1 cellular context compared by ENCODE assay signal in the genomic region with DNA sequence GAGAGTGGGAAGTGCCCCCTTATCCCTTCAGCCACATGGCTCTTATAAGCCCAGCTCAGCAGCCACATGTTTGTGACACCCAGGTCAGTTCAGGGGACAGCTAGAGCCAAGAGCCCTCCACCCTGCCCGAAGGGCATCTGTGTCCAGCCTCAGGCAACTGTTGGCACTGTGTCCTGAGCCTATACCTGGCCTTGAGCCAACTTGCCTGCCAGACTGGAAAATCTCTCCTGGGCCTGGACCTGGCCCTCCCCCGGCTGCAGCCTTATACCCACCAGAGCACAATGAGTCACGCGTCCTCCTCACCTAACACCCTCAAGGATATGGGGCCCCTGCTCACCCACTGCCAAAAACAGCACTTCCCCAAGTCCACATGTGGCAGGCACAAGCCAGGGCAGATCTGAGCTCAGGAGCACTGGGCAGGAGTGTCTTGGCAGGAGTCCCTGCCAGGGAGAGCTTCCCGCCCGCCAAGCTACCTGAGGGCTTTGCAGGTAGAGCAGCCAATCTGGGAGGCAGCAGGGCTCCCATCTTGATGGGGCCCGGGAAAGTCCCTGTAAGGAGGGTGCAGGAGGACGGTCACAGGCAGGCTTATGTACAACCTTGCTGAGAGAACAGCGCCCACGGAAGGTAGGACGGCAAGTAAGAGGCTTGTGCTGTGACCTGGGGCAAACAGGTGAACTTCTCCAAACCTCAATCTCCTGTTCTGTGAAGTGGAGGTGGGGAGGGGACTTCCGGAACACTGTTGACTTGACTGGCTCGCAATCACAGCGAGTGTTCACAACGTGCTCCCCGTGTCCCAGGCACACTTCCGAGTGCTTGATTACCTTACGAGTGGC.
A peak's percentile ranks its signal among the peaks of the same experiment; 100 is the strongest.
TF ChIP-seq lines count a peak whose summit lies in the region.

No MANE protein-coding gene starts in this region.

TF ChIP-seq in K562, 482 proteins besides CTCF, POLR2A, EP300 and RAD21 (continues in another document):
- TF ChIP-seq HMGN3 (IDR thresholded peaks at IDR 0.05; ENCODE audit: borderline replicate concordance, extremely low read depth, insufficient read length, low read depth, low read length) (no peak), NFIX (CRISPR knock-in tag; IDR thresholded peaks at IDR 0.05; ENCODE audit: low read depth) (peak; percentile 43; the same call in 1 of the 2 replicates), TRIM24 (IDR thresholded peaks at IDR 0.05) (no peak), ZNF121 (CRISPR knock-in tag; conservative IDR thresholded peaks at IDR 0.05) (no peak), POLR2G (IDR thresholded peaks at IDR 0.05; ENCODE audit: low read depth, low read length) (no peak), NEUROD1 (IDR thresholded peaks at IDR 0.05; ENCODE audit: borderline replicate concordance, low read depth, low read length, partially characterized antibody) (no peak), JUND (IDR thresholded peaks at IDR 0.05; ENCODE audit: borderline replicate concordance, low read depth, low read length) (peak; percentile 50; the same call in 1 of the 2 replicates), JUND (tag; IDR thresholded peaks at IDR 0.05; ENCODE audit: borderline replicate concordance, low read depth, low read length) (0 out of 3 replicates have a peak, but pooled peaks have one; percentile 31), MAZ (CRISPR knock-in tag; conservative IDR thresholded peaks at IDR 0.05 in 1 of 2, IDR thresholded peaks at IDR 0.05 in 1 of 2) (0 out of 4 replicates have a peak, but pooled peaks of 1 of the 2 experiments have one; percentile 22), NFIC (IDR thresholded peaks at IDR 0.05) (peak; percentile 97), SLC30A9 (CRISPR knock-in tag; IDR thresholded peaks at IDR 0.05) (no peak), HNRNPL (IDR thresholded peaks at IDR 0.05; ENCODE audit: low read depth, low read length) (no peak), SMARCE1 (IDR thresholded peaks at IDR 0.05) (0 out of 2 replicates have a peak, but pooled peaks have one; percentile 29), DPF2 (IDR thresholded peaks at IDR 0.05) (peak; percentile 29; the same call in 1 of the 2 replicates), PHB2 (IDR thresholded peaks at IDR 0.05; ENCODE audit: low read depth) (no peak), IRF2 (CRISPR knock-in tag; IDR thresholded peaks at IDR 0.05) (no peak), MCM3 (IDR thresholded peaks at IDR 0.05) (no peak), PRPF4 (IDR thresholded peaks at IDR 0.05; ENCODE audit: insufficient read depth, low read depth, low read length, poor library complexity, severe bottlenecking) (no peak), TAF15 (IDR thresholded peaks at IDR 0.05; ENCODE audit: low read depth, low read length) (no peak), TOE1 (IDR thresholded peaks at IDR 0.05; ENCODE audit: borderline replicate concordance) (no peak), TOE1 (CRISPR knock-in tag; IDR thresholded peaks at IDR 0.05; ENCODE audit: borderline replicate concordance, low read depth) (no peak), JUN (IDR thresholded peaks at IDR 0.05; ENCODE audit: borderline replicate concordance, low read depth, low read length) (peak; percentile 45; the same call in 1 of the 2 replicates), JUN (CRISPR knock-in tag; IDR thresholded peaks at IDR 0.05; ENCODE audit: borderline replicate concordance) (no peak), ZNF124 (CRISPR knock-in tag; IDR thresholded peaks at IDR 0.05) (no peak), BMI1 (IDR thresholded peaks at IDR 0.05; ENCODE audit: low read length) (no peak), NFE2L1 (tag; IDR thresholded peaks at IDR 0.05; ENCODE audit: borderline replicate concordance, low read depth) (no peak), GABPA (tag; conservative IDR thresholded peaks at IDR 0.05; ENCODE audit: low read depth) (no peak), KLF6 (CRISPR knock-in tag; IDR thresholded peaks at IDR 0.05; ENCODE audit: borderline replicate concordance) (no peak), RBM17 (IDR thresholded peaks at IDR 0.05; ENCODE audit: borderline replicate concordance, low read depth, low read length) (no peak), TAF7 (tag; IDR thresholded peaks at IDR 0.05) (no peak), STAG1 (CRISPR knock-in tag; IDR thresholded peaks at IDR 0.05; ENCODE audit: borderline replicate concordance) (no peak), HDAC8 (tag; IDR thresholded peaks at IDR 0.05) (no peak), SIN3A (IDR thresholded peaks at IDR 0.05; ENCODE audit: borderline replicate concordance in 2 of 2, control insufficient read depth in 1 of 2, low read depth in 2 of 2, low read length in 2 of 2) (no peak), FOSL1 (tag; conservative IDR thresholded peaks at IDR 0.05) (peak; percentile 66), NFE2 (IDR thresholded peaks at IDR 0.05; ENCODE audit: low read depth) (no peak), ASH1L (IDR thresholded peaks at IDR 0.05; ENCODE audit: borderline replicate concordance, low read depth, partially characterized antibody) (no peak), ZNF408 (CRISPR knock-in tag; IDR thresholded peaks at IDR 0.05; ENCODE audit: low read depth) (no peak), ZBTB1 (CRISPR knock-in tag; IDR thresholded peaks at IDR 0.05; ENCODE audit: borderline replicate concordance, low read depth) (no peak), FOS (IDR thresholded peaks at IDR 0.05; ENCODE audit: extremely low read depth, insufficient read length) (no peak), ZNF324 (CRISPR knock-in tag; IDR thresholded peaks at IDR 0.05) (no peak)
- TF ChIP-seq, protein P1, sequence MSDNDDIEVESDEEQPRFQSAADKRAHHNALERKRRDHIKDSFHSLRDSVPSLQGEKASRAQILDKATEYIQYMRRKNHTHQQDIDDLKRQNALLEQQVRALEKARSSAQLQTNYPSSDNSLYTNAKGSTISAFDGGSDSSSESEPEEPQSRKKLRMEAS (CRISPR knock-in tag; IDR thresholded peaks at IDR 0.05): peak; percentile 51
- TF ChIP-seq, protein P2, sequence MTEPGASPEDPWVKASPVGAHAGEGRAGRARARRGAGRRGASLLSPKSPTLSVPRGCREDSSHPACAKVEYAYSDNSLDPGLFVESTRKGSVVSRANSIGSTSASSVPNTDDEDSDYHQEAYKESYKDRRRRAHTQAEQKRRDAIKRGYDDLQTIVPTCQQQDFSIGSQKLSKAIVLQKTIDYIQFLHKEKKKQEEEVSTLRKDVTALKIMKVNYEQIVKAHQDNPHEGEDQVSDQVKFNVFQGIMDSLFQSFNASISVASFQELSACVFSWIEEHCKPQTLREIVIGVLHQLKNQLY (CRISPR knock-in tag; conservative IDR thresholded peaks at IDR 0.05): no peak
- TF ChIP-seq, protein P3, sequence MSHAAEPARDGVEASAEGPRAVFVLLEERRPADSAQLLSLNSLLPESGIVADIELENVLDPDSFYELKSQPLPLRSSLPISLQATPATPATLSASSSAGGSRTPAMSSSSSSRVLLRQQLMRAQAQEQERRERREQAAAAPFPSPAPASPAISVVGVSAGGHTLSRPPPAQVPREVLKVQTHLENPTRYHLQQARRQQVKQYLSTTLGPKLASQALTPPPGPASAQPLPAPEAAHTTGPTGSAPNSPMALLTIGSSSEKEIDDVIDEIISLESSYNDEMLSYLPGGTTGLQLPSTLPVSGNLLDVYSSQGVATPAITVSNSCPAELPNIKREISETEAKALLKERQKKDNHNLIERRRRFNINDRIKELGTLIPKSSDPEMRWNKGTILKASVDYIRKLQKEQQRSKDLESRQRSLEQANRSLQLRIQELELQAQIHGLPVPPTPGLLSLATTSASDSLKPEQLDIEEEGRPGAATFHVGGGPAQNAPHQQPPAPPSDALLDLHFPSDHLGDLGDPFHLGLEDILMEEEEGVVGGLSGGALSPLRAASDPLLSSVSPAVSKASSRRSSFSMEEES (CRISPR knock-in tag; IDR thresholded peaks at IDR 0.05): no peak
- TF ChIP-seq, protein P4, sequence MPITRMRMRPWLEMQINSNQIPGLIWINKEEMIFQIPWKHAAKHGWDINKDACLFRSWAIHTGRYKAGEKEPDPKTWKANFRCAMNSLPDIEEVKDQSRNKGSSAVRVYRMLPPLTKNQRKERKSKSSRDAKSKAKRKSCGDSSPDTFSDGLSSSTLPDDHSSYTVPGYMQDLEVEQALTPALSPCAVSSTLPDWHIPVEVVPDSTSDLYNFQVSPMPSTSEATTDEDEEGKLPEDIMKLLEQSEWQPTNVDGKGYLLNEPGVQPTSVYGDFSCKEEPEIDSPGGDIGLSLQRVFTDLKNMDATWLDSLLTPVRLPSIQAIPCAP (CRISPR knock-in tag; IDR thresholded peaks at IDR 0.05; ENCODE audit: borderline replicate concordance): no peak
- TF ChIP-seq, protein P5, sequence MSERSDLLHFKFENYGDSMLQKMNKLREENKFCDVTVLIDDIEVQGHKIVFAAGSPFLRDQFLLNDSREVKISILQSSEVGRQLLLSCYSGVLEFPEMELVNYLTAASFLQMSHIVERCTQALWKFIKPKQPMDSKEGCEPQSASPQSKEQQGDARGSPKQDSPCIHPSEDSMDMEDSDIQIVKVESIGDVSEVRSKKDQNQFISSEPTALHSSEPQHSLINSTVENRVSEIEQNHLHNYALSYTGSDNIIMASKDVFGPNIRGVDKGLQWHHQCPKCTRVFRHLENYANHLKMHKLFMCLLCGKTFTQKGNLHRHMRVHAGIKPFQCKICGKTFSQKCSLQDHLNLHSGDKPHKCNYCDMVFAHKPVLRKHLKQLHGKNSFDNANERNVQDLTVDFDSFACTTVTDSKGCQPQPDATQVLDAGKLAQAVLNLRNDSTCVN (CRISPR knock-in tag; IDR thresholded peaks at IDR 0.05): no peak
- TF ChIP-seq, protein P6, sequence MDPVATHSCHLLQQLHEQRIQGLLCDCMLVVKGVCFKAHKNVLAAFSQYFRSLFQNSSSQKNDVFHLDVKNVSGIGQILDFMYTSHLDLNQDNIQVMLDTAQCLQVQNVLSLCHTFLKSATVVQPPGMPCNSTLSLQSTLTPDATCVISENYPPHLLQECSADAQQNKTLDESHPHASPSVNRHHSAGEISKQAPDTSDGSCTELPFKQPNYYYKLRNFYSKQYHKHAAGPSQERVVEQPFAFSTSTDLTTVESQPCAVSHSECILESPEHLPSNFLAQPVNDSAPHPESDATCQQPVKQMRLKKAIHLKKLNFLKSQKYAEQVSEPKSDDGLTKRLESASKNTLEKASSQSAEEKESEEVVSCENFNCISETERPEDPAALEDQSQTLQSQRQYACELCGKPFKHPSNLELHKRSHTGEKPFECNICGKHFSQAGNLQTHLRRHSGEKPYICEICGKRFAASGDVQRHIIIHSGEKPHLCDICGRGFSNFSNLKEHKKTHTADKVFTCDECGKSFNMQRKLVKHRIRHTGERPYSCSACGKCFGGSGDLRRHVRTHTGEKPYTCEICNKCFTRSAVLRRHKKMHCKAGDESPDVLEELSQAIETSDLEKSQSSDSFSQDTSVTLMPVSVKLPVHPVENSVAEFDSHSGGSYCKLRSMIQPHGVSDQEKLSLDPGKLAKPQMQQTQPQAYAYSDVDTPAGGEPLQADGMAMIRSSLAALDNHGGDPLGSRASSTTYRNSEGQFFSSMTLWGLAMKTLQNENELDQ (CRISPR knock-in tag; IDR thresholded peaks at IDR 0.05; ENCODE audit: borderline replicate concordance): no peak
- TF ChIP-seq, protein P7, sequence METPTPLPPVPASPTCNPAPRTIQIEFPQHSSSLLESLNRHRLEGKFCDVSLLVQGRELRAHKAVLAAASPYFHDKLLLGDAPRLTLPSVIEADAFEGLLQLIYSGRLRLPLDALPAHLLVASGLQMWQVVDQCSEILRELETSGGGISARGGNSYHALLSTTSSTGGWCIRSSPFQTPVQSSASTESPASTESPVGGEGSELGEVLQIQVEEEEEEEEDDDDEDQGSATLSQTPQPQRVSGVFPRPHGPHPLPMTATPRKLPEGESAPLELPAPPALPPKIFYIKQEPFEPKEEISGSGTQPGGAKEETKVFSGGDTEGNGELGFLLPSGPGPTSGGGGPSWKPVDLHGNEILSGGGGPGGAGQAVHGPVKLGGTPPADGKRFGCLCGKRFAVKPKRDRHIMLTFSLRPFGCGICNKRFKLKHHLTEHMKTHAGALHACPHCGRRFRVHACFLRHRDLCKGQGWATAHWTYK (CRISPR knock-in tag; IDR thresholded peaks at IDR 0.05): no peak
- TF ChIP-seq, protein P8, sequence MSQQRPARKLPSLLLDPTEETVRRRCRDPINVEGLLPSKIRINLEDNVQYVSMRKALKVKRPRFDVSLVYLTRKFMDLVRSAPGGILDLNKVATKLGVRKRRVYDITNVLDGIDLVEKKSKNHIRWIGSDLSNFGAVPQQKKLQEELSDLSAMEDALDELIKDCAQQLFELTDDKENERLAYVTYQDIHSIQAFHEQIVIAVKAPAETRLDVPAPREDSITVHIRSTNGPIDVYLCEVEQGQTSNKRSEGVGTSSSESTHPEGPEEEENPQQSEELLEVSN (IDR thresholded peaks at IDR 0.05; ENCODE audit: borderline replicate concordance in 1 of 2, extremely low read depth in 1 of 2, insufficient read depth in 1 of 2, insufficient read length in 1 of 2, low read depth in 1 of 2, low read length in 1 of 2, poor library complexity in 1 of 2, severe bottlenecking in 1 of 2): peak in 1 of 2 experiments; percentile 17
- TF ChIP-seq, protein P9, sequence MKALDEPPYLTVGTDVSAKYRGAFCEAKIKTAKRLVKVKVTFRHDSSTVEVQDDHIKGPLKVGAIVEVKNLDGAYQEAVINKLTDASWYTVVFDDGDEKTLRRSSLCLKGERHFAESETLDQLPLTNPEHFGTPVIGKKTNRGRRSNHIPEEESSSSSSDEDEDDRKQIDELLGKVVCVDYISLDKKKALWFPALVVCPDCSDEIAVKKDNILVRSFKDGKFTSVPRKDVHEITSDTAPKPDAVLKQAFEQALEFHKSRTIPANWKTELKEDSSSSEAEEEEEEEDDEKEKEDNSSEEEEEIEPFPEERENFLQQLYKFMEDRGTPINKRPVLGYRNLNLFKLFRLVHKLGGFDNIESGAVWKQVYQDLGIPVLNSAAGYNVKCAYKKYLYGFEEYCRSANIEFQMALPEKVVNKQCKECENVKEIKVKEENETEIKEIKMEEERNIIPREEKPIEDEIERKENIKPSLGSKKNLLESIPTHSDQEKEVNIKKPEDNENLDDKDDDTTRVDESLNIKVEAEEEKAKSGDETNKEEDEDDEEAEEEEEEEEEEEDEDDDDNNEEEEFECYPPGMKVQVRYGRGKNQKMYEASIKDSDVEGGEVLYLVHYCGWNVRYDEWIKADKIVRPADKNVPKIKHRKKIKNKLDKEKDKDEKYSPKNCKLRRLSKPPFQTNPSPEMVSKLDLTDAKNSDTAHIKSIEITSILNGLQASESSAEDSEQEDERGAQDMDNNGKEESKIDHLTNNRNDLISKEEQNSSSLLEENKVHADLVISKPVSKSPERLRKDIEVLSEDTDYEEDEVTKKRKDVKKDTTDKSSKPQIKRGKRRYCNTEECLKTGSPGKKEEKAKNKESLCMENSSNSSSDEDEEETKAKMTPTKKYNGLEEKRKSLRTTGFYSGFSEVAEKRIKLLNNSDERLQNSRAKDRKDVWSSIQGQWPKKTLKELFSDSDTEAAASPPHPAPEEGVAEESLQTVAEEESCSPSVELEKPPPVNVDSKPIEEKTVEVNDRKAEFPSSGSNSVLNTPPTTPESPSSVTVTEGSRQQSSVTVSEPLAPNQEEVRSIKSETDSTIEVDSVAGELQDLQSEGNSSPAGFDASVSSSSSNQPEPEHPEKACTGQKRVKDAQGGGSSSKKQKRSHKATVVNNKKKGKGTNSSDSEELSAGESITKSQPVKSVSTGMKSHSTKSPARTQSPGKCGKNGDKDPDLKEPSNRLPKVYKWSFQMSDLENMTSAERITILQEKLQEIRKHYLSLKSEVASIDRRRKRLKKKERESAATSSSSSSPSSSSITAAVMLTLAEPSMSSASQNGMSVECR (CRISPR knock-in tag; IDR thresholded peaks at IDR 0.05): no peak
